In the genomic region with DNA sequence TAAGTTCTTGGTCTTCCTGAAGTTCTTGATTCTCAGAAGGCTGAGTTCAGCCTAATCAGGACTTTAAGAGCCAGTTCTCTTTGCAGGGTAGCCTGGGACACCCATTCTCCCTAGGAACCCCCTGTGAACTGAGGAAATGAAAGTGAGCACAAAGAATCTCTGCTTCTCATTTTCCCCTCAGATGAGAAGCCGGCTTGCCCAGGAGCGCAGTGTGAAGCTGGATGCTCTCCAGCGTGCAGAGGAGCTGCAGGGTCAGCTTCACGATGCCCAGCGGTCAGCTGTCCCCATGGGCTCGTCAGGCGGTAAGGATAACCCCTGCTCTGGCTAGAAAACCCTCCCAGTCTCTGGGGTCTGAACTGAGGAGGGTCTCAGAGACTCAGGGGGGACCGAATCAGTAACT, we compare ENCODE assay signal across 1 cellular context.
A peak's percentile ranks its signal among the peaks of the same experiment; 100 is the strongest.
TF ChIP-seq lines count a peak whose summit lies in the region.

No MANE protein-coding gene starts in this region.

TF ChIP-seq in K562, 482 proteins besides CTCF, POLR2A, EP300 and RAD21:
- TF ChIP-seq RUNX1 (IDR thresholded peaks at IDR 0.05; ENCODE audit: low read depth) (no peak), HCFC1 (IDR thresholded peaks at IDR 0.05; ENCODE audit: low read depth, low read length) (no peak), ZNF263 (CRISPR knock-in tag; IDR thresholded peaks at IDR 0.05; ENCODE audit: borderline replicate concordance) (no peak), ZFX (CRISPR knock-in tag; IDR thresholded peaks at IDR 0.05) (0 out of 2 replicates have a peak, but pooled peaks have one; percentile 28), ILK (tag; IDR thresholded peaks at IDR 0.05; ENCODE audit: borderline replicate concordance, low read depth) (no peak), ZBTB17 (CRISPR knock-in tag; IDR thresholded peaks at IDR 0.05) (no peak)
- TF ChIP-seq, protein P1, sequence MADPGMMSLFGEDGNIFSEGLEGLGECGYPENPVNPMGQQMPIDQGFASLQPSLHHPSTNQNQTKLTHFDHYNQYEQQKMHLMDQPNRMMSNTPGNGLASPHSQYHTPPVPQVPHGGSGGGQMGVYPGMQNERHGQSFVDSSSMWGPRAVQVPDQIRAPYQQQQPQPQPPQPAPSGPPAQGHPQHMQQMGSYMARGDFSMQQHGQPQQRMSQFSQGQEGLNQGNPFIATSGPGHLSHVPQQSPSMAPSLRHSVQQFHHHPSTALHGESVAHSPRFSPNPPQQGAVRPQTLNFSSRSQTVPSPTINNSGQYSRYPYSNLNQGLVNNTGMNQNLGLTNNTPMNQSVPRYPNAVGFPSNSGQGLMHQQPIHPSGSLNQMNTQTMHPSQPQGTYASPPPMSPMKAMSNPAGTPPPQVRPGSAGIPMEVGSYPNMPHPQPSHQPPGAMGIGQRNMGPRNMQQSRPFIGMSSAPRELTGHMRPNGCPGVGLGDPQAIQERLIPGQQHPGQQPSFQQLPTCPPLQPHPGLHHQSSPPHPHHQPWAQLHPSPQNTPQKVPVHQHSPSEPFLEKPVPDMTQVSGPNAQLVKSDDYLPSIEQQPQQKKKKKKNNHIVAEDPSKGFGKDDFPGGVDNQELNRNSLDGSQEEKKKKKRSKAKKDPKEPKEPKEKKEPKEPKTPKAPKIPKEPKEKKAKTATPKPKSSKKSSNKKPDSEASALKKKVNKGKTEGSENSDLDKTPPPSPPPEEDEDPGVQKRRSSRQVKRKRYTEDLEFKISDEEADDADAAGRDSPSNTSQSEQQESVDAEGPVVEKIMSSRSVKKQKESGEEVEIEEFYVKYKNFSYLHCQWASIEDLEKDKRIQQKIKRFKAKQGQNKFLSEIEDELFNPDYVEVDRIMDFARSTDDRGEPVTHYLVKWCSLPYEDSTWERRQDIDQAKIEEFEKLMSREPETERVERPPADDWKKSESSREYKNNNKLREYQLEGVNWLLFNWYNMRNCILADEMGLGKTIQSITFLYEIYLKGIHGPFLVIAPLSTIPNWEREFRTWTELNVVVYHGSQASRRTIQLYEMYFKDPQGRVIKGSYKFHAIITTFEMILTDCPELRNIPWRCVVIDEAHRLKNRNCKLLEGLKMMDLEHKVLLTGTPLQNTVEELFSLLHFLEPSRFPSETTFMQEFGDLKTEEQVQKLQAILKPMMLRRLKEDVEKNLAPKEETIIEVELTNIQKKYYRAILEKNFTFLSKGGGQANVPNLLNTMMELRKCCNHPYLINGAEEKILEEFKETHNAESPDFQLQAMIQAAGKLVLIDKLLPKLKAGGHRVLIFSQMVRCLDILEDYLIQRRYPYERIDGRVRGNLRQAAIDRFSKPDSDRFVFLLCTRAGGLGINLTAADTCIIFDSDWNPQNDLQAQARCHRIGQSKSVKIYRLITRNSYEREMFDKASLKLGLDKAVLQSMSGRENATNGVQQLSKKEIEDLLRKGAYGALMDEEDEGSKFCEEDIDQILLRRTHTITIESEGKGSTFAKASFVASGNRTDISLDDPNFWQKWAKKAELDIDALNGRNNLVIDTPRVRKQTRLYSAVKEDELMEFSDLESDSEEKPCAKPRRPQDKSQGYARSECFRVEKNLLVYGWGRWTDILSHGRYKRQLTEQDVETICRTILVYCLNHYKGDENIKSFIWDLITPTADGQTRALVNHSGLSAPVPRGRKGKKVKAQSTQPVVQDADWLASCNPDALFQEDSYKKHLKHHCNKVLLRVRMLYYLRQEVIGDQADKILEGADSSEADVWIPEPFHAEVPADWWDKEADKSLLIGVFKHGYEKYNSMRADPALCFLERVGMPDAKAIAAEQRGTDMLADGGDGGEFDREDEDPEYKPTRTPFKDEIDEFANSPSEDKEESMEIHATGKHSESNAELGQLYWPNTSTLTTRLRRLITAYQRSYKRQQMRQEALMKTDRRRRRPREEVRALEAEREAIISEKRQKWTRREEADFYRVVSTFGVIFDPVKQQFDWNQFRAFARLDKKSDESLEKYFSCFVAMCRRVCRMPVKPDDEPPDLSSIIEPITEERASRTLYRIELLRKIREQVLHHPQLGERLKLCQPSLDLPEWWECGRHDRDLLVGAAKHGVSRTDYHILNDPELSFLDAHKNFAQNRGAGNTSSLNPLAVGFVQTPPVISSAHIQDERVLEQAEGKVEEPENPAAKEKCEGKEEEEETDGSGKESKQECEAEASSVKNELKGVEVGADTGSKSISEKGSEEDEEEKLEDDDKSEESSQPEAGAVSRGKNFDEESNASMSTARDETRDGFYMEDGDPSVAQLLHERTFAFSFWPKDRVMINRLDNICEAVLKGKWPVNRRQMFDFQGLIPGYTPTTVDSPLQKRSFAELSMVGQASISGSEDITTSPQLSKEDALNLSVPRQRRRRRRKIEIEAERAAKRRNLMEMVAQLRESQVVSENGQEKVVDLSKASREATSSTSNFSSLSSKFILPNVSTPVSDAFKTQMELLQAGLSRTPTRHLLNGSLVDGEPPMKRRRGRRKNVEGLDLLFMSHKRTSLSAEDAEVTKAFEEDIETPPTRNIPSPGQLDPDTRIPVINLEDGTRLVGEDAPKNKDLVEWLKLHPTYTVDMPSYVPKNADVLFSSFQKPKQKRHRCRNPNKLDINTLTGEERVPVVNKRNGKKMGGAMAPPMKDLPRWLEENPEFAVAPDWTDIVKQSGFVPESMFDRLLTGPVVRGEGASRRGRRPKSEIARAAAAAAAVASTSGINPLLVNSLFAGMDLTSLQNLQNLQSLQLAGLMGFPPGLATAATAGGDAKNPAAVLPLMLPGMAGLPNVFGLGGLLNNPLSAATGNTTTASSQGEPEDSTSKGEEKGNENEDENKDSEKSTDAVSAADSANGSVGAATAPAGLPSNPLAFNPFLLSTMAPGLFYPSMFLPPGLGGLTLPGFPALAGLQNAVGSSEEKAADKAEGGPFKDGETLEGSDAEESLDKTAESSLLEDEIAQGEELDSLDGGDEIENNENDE (IDR thresholded peaks at IDR 0.05; ENCODE audit: low read depth, low read length): no peak
